In genomic region chr12:45268672-45269406, GRCh38 we compare ENCODE assay signal across 9 cellular contexts. TPM values are rescaled to one million over a fixed set of nuclear protein-coding genes. Genes with fewer than 3 reads are reported as not detected.
DNase-seq lines count a peak whose midpoint lies in the region; ATAC-seq and TF ChIP-seq lines count a peak whose summit lies in the region.
"Had no signal": no experiment of that assay in that cellular context is flagged by ENCODE, and none has a peak within 500 bp of the region (broad histone marks: within the 10 kb centered on the region; RNA-seq: fewer than 3 reads in every experiment).

No MANE protein-coding gene starts in this region.

- H3K9me3 ChIP-seq in right cardiac atrium (ENCODE audit: control insufficient read depth, low read length) = no peaks in the 10 kb centered on the region
- no peaks in the 10 kb centered on the region for H3K9me3 ChIP-seq in smooth muscle cell (replicated peaks; ENCODE audit: low read depth)
- H3K9me3 ChIP-seq in CD8-positive, alpha-beta memory T cell (ENCODE audit: low read length) = no peaks in the 10 kb centered on the region

- H3K4me1 ChIP-seq in right cardiac atrium (ENCODE audit: control insufficient read depth, insufficient read depth, low read length) = peaks cover 6% of the 10 kb centered on the region
- H3K4me1 ChIP-seq in smooth muscle cell (ENCODE audit: low read depth) = peaks cover 13% of the 10 kb centered on the region
- no peaks in the 10 kb centered on the region for H3K4me1 ChIP-seq in CD8-positive, alpha-beta memory T cell (ENCODE audit: insufficient read depth, low read length)

- ATAC-seq in GM21737 (IDR thresholded peaks at IDR 0.05; ENCODE audit: unreplicated experiment) = peak; percentile 62
- ATAC-seq in WTC11 = peak; percentile 73
- ATAC-seq in right cardiac atrium = peak; percentile 72 to 82
- no peak for ATAC-seq in stimulated activated effector memory CD8-positive, alpha-beta T cell treated with anti-CD3 and anti-CD28 coated beads, Interleukin-12 subunit alpha, Interleukin-12 subunit beta, amount 100 ng/mL, for 72 hours

- H3K27ac ChIP-seq in right cardiac atrium (ENCODE audit: low read length) (peak overlapping the region; percentile 91), smooth muscle cell (ENCODE audit: low read depth) (peak overlapping the region; percentile 70)
- H3K27ac ChIP-seq in CD8-positive, alpha-beta memory T cell (ENCODE audit: low read depth, low read length) = no peak overlapping the region

- H3F3A ChIP-seq in smooth muscle cell (ENCODE audit: low read depth) = no peaks in the 10 kb centered on the region

- H3K27me3 Mint-ChIP-seq in WTC11 (ENCODE audit: low read depth) = no peaks in the 10 kb centered on the region
- no peaks in the 10 kb centered on the region for H3K27me3 Mint-ChIP-seq in CD8-positive, alpha-beta memory T cell
- H3K27me3 Mint-ChIP-seq: naive B cell had no signal

- peaks cover 43% of the 10 kb centered on the region for H4K20me1 ChIP-seq in smooth muscle cell (ENCODE audit: low read depth)

- no peak overlapping the region for H3K9ac ChIP-seq in smooth muscle cell (ENCODE audit: low read depth)

- H3K36me3 Mint-ChIP-seq in WTC11 = no peaks in the 10 kb centered on the region
- no peaks in the 10 kb centered on the region for H3K36me3 Mint-ChIP-seq in stimulated activated effector memory CD8-positive, alpha-beta T cell treated with anti-CD3 and anti-CD28 coated beads, Interleukin-12 subunit alpha, Interleukin-12 subunit beta, amount 100 ng/mL, for 72 hours
- H3K36me3 Mint-ChIP-seq in CD8-positive, alpha-beta memory T cell = peaks cover 2 to 3% (median 3%) of the 10 kb centered on the region in 3 donors
- H3K36me3 Mint-ChIP-seq: naive B cell had no signal

- CTCF ChIA-PET in WTC11 (lab: Charles Lee) = interaction anchor here (0.7 to 2.3 kb wide), 11 partner anchors 8 to 120 kb away, joined by 3 to 10 read pairs (median 4); partner anchors contain the start of gene ANO6
- CTCF ChIA-PET in CD8-positive, alpha-beta memory T cell (lab: Charles Lee) = interaction anchor here (1.4 kb wide), 1 partner anchor 9 kb away, joined by 4 read pairs; no protein-coding TSS in a partner anchor

- peaks cover 30% of the 10 kb centered on the region for H3K4me1 Mint-ChIP-seq in WTC11
- H3K4me1 Mint-ChIP-seq in stimulated activated effector memory CD8-positive, alpha-beta T cell treated with anti-CD3 and anti-CD28 coated beads, Interleukin-12 subunit alpha, Interleukin-12 subunit beta, amount 100 ng/mL, for 72 hours = peaks cover 24% of the 10 kb centered on the region
- peaks cover 11 to 31% (median 17%) of the 10 kb centered on the region in 3 donors for H3K4me1 Mint-ChIP-seq in CD8-positive, alpha-beta memory T cell

- H3K27me3 ChIP-seq in right cardiac atrium (ENCODE audit: control insufficient read depth, insufficient read depth) (no peaks in the 10 kb centered on the region), smooth muscle cell (ENCODE audit: low read depth) (no peaks in the 10 kb centered on the region)
- no peaks in the 10 kb centered on the region for H3K27me3 ChIP-seq in CD8-positive, alpha-beta memory T cell (ENCODE audit: insufficient read depth, low read length, poor library complexity, severe bottlenecking)

- peak overlapping the region; percentile 88 for H3K27ac Mint-ChIP-seq in WTC11
- H3K27ac Mint-ChIP-seq in stimulated activated effector memory CD8-positive, alpha-beta T cell treated with anti-CD3 and anti-CD28 coated beads, Interleukin-12 subunit alpha, Interleukin-12 subunit beta, amount 100 ng/mL, for 72 hours = no peak overlapping the region
- no peak overlapping the region for H3K27ac Mint-ChIP-seq in CD8-positive, alpha-beta memory T cell

- no peak overlapping the region for H3K4me3 Mint-ChIP-seq in WTC11
- H3K4me3 Mint-ChIP-seq in stimulated activated effector memory CD8-positive, alpha-beta T cell treated with anti-CD3 and anti-CD28 coated beads, Interleukin-12 subunit alpha, Interleukin-12 subunit beta, amount 100 ng/mL, for 72 hours = no peak overlapping the region
- no peak overlapping the region for H3K4me3 Mint-ChIP-seq in CD8-positive, alpha-beta memory T cell
- H3K4me3 Mint-ChIP-seq: naive B cell had no signal

- intact Hi-C loops in right cardiac atrium (cut with DNase I) = loop anchor here in 1 of 4 donors (5.0 kb wide), 1 partner anchor 52 kb away; the partner anchor contains the start of gene ANO6

- 9% methylated on average over 5 of the region's 5 CpGs for WGBS in right cardiac atrium
- 0% methylated on average over 5 of the region's 5 CpGs for WGBS in smooth muscle cell (ENCODE audit: low lambda C conversion rate)

- no peaks in the 10 kb centered on the region for H3K36me3 ChIP-seq in smooth muscle cell (ENCODE audit: low read depth)
- H3K36me3 ChIP-seq in CD8-positive, alpha-beta memory T cell (ENCODE audit: insufficient read depth, low read length) = no peaks in the 10 kb centered on the region

- TF ChIP-seq CTCF in WTC11 (IDR thresholded peaks at IDR 0.05) (no peak), smooth muscle cell (IDR thresholded peaks at IDR 0.05; ENCODE audit: borderline replicate concordance, insufficient read depth, poor library complexity, severe bottlenecking) (peak; percentile 39)

- H3K4me3 ChIP-seq in right cardiac atrium (ENCODE audit: low read length) = peak overlapping the region; percentile 27
- H3K4me3 ChIP-seq in smooth muscle cell = peak overlapping the region; percentile 2
- no peak overlapping the region for H3K4me3 ChIP-seq in CD8-positive, alpha-beta memory T cell (ENCODE audit: low read length)

- no peaks in the 10 kb centered on the region for H3K9me3 Mint-ChIP-seq in WTC11
- no peaks in the 10 kb centered on the region for H3K9me3 Mint-ChIP-seq in stimulated activated effector memory CD8-positive, alpha-beta T cell treated with anti-CD3 and anti-CD28 coated beads, Interleukin-12 subunit alpha, Interleukin-12 subunit beta, amount 100 ng/mL, for 72 hours
- H3K9me3 Mint-ChIP-seq in CD8-positive, alpha-beta memory T cell = no peaks in the 10 kb centered on the region
- H3K9me3 Mint-ChIP-seq: naive B cell had no signal

- POLR2A ChIA-PET in WTC11 (lab: Charles Lee) = no interaction called here
- POLR2A ChIA-PET in CD8-positive, alpha-beta memory T cell (lab: Charles Lee) = no interaction called here

- DNase-seq in COLO829 (ENCODE audit: low spot score) (peak; percentile 36), NCI-H1092 (lab: John Stamatoyannopoulos, UW) (peak; percentile 30), WTC11 (ENCODE audit: low spot score) (no peak), right cardiac atrium (peak; percentile 88 to 94 (median 90)), smooth muscle cell (lab: John Stamatoyannopoulos, UW; ENCODE audit: unreplicated experiment) (no peak)
- no peak for DNase-seq in stimulated activated effector memory CD8-positive, alpha-beta T cell treated with anti-CD3 and anti-CD28 coated beads, Interleukin-12 subunit alpha, Interleukin-12 subunit beta, amount 100 ng/mL, for 72 hours (ENCODE audit: low spot score in 2 of 2)
- no peak for DNase-seq in CD8-positive, alpha-beta memory T cell
- DNase-seq: naive B cell had no signal

- H3K4me2 ChIP-seq in smooth muscle cell = peak overlapping the region; percentile 56

- no peak overlapping the region for H2AFZ ChIP-seq in smooth muscle cell (ENCODE audit: low read depth)

- H3K79me2 ChIP-seq in smooth muscle cell (ENCODE audit: low read depth) = peaks cover 82% of the 10 kb centered on the region

TF ChIP-seq in WTC11, 78 proteins besides CTCF, POLR2A, EP300 and RAD21:
- TF ChIP-seq SMAD4 (CRISPR knock-in tag; IDR thresholded peaks at IDR 0.05) = no peak
- no peak for TF ChIP-seq GTF2I (CRISPR knock-in tag; conservative IDR thresholded peaks at IDR 0.05)
- no peak for TF ChIP-seq TEAD4 (CRISPR knock-in tag; IDR thresholded peaks at IDR 0.05)
- TF ChIP-seq ESRRA (CRISPR knock-in tag; IDR thresholded peaks at IDR 0.05; ENCODE audit: borderline replicate concordance) = no peak
- no peak for TF ChIP-seq MYBL2 (CRISPR knock-in tag; IDR thresholded peaks at IDR 0.05)
- TF ChIP-seq SOX15 (CRISPR knock-in tag; IDR thresholded peaks at IDR 0.05) = no peak
- TF ChIP-seq, protein P1, sequence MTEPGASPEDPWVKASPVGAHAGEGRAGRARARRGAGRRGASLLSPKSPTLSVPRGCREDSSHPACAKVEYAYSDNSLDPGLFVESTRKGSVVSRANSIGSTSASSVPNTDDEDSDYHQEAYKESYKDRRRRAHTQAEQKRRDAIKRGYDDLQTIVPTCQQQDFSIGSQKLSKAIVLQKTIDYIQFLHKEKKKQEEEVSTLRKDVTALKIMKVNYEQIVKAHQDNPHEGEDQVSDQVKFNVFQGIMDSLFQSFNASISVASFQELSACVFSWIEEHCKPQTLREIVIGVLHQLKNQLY (CRISPR knock-in tag; IDR thresholded peaks at IDR 0.05) = no peak

RNA-seq across cellular contexts. Expression of gene ANO6, which starts 52.9 kb away (rescaled TPM):
- 41.8 to 46.8 TPM (median 44.3 TPM) in 3 replicates for total RNA-seq in WTC11 (2021)
- 10 to 100 TPM; 42.2 to 51.0 (median 47.5) TPM for total RNA-seq in right cardiac atrium
- 14.4 TPM for polyA plus RNA-seq in right cardiac atrium
- total RNA-seq in smooth muscle cell = 106 and 115 TPM in 2 replicates
- polyA plus RNA-seq in smooth muscle cell = 44.8 and 60.3 TPM in 2 replicates
- total RNA-seq in CD8-positive, alpha-beta memory T cell = 10 to 100 TPM; 19.7 to 20.0 TPM
- polyA plus RNA-seq in CD8-positive, alpha-beta memory T cell = 26.1 TPM

Comparison
In these comparisons a context has a peak if more than half of its experiments do, and no peak if none do; other contexts are left out.
1. DNase-seq: peak in COLO829 (single experiment), NCI-H1092 (single experiment) and right cardiac atrium (3 of 3); none in WTC11 (single experiment), smooth muscle cell (single experiment), stimulated activated effector memory CD8-positive, alpha-beta T cell treated with anti-CD3 and anti-CD28 coated beads, Interleukin-12 subunit alpha, Interleukin-12 subunit beta, amount 100 ng/mL, for 72 hours (0 of 2) and CD8-positive, alpha-beta memory T cell (0 of 5).